In the genomic region with DNA sequence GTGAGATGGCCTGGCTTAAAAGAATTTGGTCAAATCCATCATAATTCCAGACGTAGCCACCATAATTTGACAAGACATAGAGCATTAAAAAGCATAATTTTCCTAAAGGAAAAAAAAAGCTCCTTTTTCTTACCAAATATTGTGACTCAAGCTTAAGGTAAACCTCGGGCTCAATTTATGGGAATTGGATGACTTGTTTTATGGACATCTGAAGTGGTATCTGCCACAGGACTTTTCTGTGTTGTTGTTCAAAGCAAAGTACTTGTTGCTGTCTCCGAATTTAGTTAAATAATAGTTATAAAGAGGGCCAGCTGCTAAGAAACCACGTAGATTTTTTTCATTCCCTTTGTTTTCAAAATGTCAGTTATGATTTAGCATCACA, we compare ENCODE assay signal across 8 cellular contexts. TPM values are rescaled to one million over a fixed set of nuclear protein-coding genes. Genes with fewer than 3 reads are reported as not detected.
DNase-seq lines count a peak whose midpoint lies in the region; ATAC-seq, FAIRE-seq and TF ChIP-seq lines count a peak whose summit lies in the region.

No MANE protein-coding gene starts in this region.

- DNase-seq in GM12864 (ENCODE audit: low read depth) (no peak), Peyer's patch (no peak), fibroblast of lung (ENCODE audit: low read depth in 2 of 2) (no peak), retinal pigment epithelial cell (ENCODE audit: low read depth) (no peak), NCI-H526 (lab: John Stamatoyannopoulos, UW) (no peak), frontal cortex (ENCODE audit: low spot score in 2 of 2) (no peak), RWPE1 (ENCODE audit: low spot score) (no peak)

- ATAC-seq in GM19467 (IDR thresholded peaks at IDR 0.05; ENCODE audit: unreplicated experiment): no peak

- peak overlapping the region; percentile 88 for H3K4me2 ChIP-seq in fibroblast of lung (ENCODE audit: extremely low read depth, insufficient read depth, low read length)

- CTCF ChIA-PET in RWPE1 (lab: Yijun Ruan, JAX): interaction anchor here (0.6 kb wide), 1 partner anchor 35 kb away, joined by 3 read pairs; no protein-coding TSS in a partner anchor

- no peaks in the 10 kb centered on the region for H3K36me3 ChIP-seq in Peyer's patch
- no peaks in the 10 kb centered on the region for H3K36me3 ChIP-seq in fibroblast of lung (ENCODE audit: control insufficient read depth, insufficient read depth, low read length)

- peak overlapping the region; percentile 99 for H3K4me3 ChIP-seq in GM12864 (ENCODE audit: low read depth, low read length)
- H3K4me3 ChIP-seq in Peyer's patch: peak overlapping the region; percentile 82 to 97 (median 91)
- peak overlapping the region; percentile 71 to 88 (median 73) for H3K4me3 ChIP-seq in fibroblast of lung (replicated peaks in 1 of 4; ENCODE audit: control extremely low read depth in 1 of 4, insufficient read depth in 1 of 4, low read depth in 3 of 4, low read length in 4 of 4)
- H3K4me3 ChIP-seq in retinal pigment epithelial cell (ENCODE audit: low read length): peak overlapping the region; percentile 67

- POLR2A ChIA-PET in RWPE1 (lab: Yijun Ruan, JAX; ENCODE audit: low non-redundant PET): no interaction called here

- no peaks in the 10 kb centered on the region for H4K20me1 ChIP-seq in fibroblast of lung (ENCODE audit: control insufficient read depth, extremely low read depth, insufficient read depth, low read length)

- FAIRE-seq in frontal cortex (lab: Jason Lieb, UNC): no peak

- TF ChIP-seq POLR2A in Peyer's patch (IDR thresholded peaks at IDR 0.05): no peak

- H3K9me3 ChIP-seq in Peyer's patch (no peaks in the 10 kb centered on the region), fibroblast of lung (ENCODE audit: control insufficient read depth, insufficient read depth, low read depth, low read length) (no peaks in the 10 kb centered on the region)

- no peak overlapping the region for H2AFZ ChIP-seq in fibroblast of lung (ENCODE audit: low read length)

- peak overlapping the region; percentile 32 for H3K9ac ChIP-seq in fibroblast of lung (ENCODE audit: insufficient read depth, low read length)

- H3K27ac ChIP-seq in Peyer's patch (peak overlapping the region in 3 of 4 donors; percentile 81 to 93 (median 90)), fibroblast of lung (ENCODE audit: insufficient read depth, low read length) (no peak overlapping the region), RWPE1 (no peak overlapping the region)

- H3K4me1 ChIP-seq in Peyer's patch (peaks cover 0 to 12% (median 5%) of the 10 kb centered on the region in 4 donors), fibroblast of lung (ENCODE audit: control insufficient read depth, extremely low read depth, insufficient read depth, low read length) (peaks cover 2% of the 10 kb centered on the region)

- H3K27me3 ChIP-seq in Peyer's patch (no peaks in the 10 kb centered on the region), fibroblast of lung (ENCODE audit: control insufficient read depth, insufficient read depth, low read length) (no peaks in the 10 kb centered on the region)

- H3K79me2 ChIP-seq in fibroblast of lung (ENCODE audit: control insufficient read depth, insufficient read depth, low read length): peaks cover 51% of the 10 kb centered on the region

- TF ChIP-seq CTCF in GM12864 (IDR thresholded peaks at IDR 0.05; ENCODE audit: low read depth, low read length, missing control alignments) (no peak), Peyer's patch (IDR thresholded peaks at IDR 0.05) (no peak), fibroblast of lung (conservative IDR thresholded peaks at IDR 0.05 in 1 of 2, IDR thresholded peaks at IDR 0.05 in 1 of 2; ENCODE audit: low read depth in 1 of 2, low read length in 2 of 2) (no peak), retinal pigment epithelial cell (conservative IDR thresholded peaks at IDR 0.05; ENCODE audit: low read depth, low read length) (no peak), RWPE1 (conservative IDR thresholded peaks at IDR 0.05; ENCODE audit: low read depth) (no peak)

RNA-seq across cellular contexts. Expression of gene MPZL1, which starts 1.1 kb away (rescaled TPM):
- total RNA-seq in Peyer's patch: 10 to 100 TPM; 23.1 to 87.7 (median 66.6) TPM
- total RNA-seq in fibroblast of lung: 81.4 and 86.8 TPM in 2 replicates
- polyA plus RNA-seq in fibroblast of lung: 105 and 158 TPM in 2 replicates
- 93.6 and 132 TPM in 2 replicates for polyA plus RNA-seq in fibroblast of lung (2012)
- 43.0 and 45.3 TPM in 2 replicates for polyA minus RNA-seq in fibroblast of lung (ENCODE audit: low replicate concordance)
- 184 TPM for total RNA-seq in frontal cortex

Comparison
In these comparisons a context has a peak if more than half of its experiments do, and no peak if none do; other contexts are left out.
1. H3K27ac ChIP-seq: peak in Peyer's patch (3 of 4); none in fibroblast of lung (single experiment) and RWPE1 (single experiment).
2. Peak in every context shown above with its lines, with median percentiles within 50 percentile points of each other: H3K4me3 ChIP-seq.